Comparison of ENCODE assay signal across 1 cellular context in genomic region chr5:10635861-10636350, GRCh38.
A peak's percentile ranks its signal among the peaks of the same experiment; 100 is the strongest.
TF ChIP-seq lines count a peak whose summit lies in the region.

No MANE protein-coding gene starts in this region.

TF ChIP-seq in GM12878, 131 proteins besides CTCF, POLR2A, EP300 and RAD21 (continued from another document and continues in another):
- TF ChIP-seq, protein P1, sequence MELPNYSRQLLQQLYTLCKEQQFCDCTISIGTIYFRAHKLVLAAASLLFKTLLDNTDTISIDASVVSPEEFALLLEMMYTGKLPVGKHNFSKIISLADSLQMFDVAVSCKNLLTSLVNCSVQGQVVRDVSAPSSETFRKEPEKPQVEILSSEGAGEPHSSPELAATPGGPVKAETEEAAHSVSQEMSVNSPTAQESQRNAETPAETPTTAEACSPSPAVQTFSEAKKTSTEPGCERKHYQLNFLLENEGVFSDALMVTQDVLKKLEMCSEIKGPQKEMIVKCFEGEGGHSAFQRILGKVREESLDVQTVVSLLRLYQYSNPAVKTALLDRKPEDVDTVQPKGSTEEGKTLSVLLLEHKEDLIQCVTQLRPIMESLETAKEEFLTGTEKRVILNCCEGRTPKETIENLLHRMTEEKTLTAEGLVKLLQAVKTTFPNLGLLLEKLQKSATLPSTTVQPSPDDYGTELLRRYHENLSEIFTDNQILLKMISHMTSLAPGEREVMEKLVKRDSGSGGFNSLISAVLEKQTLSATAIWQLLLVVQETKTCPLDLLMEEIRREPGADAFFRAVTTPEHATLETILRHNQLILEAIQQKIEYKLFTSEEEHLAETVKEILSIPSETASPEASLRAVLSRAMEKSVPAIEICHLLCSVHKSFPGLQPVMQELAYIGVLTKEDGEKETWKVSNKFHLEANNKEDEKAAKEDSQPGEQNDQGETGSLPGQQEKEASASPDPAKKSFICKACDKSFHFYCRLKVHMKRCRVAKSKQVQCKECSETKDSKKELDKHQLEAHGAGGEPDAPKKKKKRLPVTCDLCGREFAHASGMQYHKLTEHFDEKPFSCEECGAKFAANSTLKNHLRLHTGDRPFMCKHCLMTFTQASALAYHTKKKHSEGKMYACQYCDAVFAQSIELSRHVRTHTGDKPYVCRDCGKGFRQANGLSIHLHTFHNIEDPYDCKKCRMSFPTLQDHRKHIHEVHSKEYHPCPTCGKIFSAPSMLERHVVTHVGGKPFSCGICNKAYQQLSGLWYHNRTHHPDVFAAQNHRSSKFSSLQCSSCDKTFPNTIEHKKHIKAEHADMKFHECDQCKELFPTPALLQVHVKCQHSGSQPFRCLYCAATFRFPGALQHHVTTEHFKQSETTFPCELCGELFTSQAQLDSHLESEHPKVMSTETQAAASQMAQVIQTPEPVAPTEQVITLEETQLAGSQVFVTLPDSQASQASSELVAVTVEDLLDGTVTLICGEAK (IDR thresholded peaks at IDR 0.05; ENCODE audit: borderline replicate concordance), result 0 out of 2 replicates have a peak, but pooled peaks have one; percentile 4
- TF ChIP-seq USF2 (IDR thresholded peaks at IDR 0.05; ENCODE audit: borderline replicate concordance, low read depth, low read length), result no peak
- TF ChIP-seq RCOR1 (conservative IDR thresholded peaks at IDR 0.05; ENCODE audit: low read depth, low read length), result no peak
- no peak for TF ChIP-seq CHD4 (IDR thresholded peaks at IDR 0.05)
- no peak for TF ChIP-seq PBX3 (IDR thresholded peaks at IDR 0.05; ENCODE audit: insufficient replicate concordance, low read depth, low read length)
- TF ChIP-seq BCL3 (IDR thresholded peaks at IDR 0.05; ENCODE audit: borderline replicate concordance, insufficient read depth, low read depth, low read length, poor library complexity, severe bottlenecking), result no peak
- TF ChIP-seq NRF1 (conservative IDR thresholded peaks at IDR 0.05; ENCODE audit: low read depth, low read length), result no peak
- TF ChIP-seq, protein P2, sequence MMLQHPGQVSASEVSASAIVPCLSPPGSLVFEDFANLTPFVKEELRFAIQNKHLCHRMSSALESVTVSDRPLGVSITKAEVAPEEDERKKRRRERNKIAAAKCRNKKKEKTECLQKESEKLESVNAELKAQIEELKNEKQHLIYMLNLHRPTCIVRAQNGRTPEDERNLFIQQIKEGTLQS (IDR thresholded peaks at IDR 0.05; ENCODE audit: borderline replicate concordance, extremely low read depth, low read depth, low read length), result no peak
- TF ChIP-seq RUNX3 (IDR thresholded peaks at IDR 0.05; ENCODE audit: low read length), result no peak
- TF ChIP-seq PAX5 (IDR thresholded peaks at IDR 0.05; ENCODE audit: borderline replicate concordance, low read depth, low read length), result peak; percentile 68; the same call in 1 of the 2 replicates
- no peak for TF ChIP-seq BCLAF1 (IDR thresholded peaks at IDR 0.05)
- no peak for TF ChIP-seq POLR2AphosphoS2 (IDR thresholded peaks at IDR 0.05; ENCODE audit: low read depth, low read length)
- no peak for TF ChIP-seq CEBPB (IDR thresholded peaks at IDR 0.05; ENCODE audit: borderline replicate concordance in 1 of 2, low read depth in 2 of 2, low read length in 2 of 2)
- TF ChIP-seq, protein P3, sequence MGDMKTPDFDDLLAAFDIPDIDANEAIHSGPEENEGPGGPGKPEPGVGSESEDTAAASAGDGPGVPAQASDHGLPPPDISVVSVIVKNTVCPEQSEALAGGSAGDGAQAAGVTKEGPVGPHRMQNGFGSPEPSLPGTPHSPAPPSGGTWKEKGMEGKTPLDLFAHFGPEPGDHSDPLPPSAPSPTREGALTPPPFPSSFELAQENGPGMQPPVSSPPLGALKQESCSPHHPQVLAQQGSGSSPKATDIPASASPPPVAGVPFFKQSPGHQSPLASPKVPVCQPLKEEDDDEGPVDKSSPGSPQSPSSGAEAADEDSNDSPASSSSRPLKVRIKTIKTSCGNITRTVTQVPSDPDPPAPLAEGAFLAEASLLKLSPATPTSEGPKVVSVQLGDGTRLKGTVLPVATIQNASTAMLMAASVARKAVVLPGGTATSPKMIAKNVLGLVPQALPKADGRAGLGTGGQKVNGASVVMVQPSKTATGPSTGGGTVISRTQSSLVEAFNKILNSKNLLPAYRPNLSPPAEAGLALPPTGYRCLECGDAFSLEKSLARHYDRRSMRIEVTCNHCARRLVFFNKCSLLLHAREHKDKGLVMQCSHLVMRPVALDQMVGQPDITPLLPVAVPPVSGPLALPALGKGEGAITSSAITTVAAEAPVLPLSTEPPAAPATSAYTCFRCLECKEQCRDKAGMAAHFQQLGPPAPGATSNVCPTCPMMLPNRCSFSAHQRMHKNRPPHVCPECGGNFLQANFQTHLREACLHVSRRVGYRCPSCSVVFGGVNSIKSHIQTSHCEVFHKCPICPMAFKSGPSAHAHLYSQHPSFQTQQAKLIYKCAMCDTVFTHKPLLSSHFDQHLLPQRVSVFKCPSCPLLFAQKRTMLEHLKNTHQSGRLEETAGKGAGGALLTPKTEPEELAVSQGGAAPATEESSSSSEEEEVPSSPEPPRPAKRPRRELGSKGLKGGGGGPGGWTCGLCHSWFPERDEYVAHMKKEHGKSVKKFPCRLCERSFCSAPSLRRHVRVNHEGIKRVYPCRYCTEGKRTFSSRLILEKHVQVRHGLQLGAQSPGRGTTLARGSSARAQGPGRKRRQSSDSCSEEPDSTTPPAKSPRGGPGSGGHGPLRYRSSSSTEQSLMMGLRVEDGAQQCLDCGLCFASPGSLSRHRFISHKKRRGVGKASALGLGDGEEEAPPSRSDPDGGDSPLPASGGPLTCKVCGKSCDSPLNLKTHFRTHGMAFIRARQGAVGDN (IDR thresholded peaks at IDR 0.05), result peak; percentile 76
- TF ChIP-seq POU2F2 (IDR thresholded peaks at IDR 0.05; ENCODE audit: borderline replicate concordance, low read depth, low read length), result peak; percentile 33; the same call in 1 of the 3 replicates
- TF ChIP-seq HDAC2 (IDR thresholded peaks at IDR 0.05), result no peak
- no peak for TF ChIP-seq E4F1 (IDR thresholded peaks at IDR 0.05; ENCODE audit: borderline replicate concordance, partially characterized antibody)
- no peak for TF ChIP-seq E2F4 (IDR thresholded peaks at IDR 0.05; ENCODE audit: low read depth, low read length)
- 0 out of 2 replicates have a peak, but pooled peaks have one; percentile 11 for TF ChIP-seq ASH2L (IDR thresholded peaks at IDR 0.05; ENCODE audit: borderline replicate concordance, low read depth)
- TF ChIP-seq, protein P4, sequence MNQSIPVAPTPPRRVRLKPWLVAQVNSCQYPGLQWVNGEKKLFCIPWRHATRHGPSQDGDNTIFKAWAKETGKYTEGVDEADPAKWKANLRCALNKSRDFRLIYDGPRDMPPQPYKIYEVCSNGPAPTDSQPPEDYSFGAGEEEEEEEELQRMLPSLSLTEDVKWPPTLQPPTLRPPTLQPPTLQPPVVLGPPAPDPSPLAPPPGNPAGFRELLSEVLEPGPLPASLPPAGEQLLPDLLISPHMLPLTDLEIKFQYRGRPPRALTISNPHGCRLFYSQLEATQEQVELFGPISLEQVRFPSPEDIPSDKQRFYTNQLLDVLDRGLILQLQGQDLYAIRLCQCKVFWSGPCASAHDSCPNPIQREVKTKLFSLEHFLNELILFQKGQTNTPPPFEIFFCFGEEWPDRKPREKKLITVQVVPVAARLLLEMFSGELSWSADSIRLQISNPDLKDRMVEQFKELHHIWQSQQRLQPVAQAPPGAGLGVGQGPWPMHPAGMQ (IDR thresholded peaks at IDR 0.05; ENCODE audit: borderline replicate concordance), result no peak
- no peak for TF ChIP-seq CHD2 (IDR thresholded peaks at IDR 0.05; ENCODE audit: borderline replicate concordance, low read depth, low read length)
- no peak for TF ChIP-seq STAT3 (IDR thresholded peaks at IDR 0.05; ENCODE audit: low read depth, low read length)
- no peak for TF ChIP-seq SIN3A (IDR thresholded peaks at IDR 0.05; ENCODE audit: low read depth, low read length)
- no peak for TF ChIP-seq NFXL1 (IDR thresholded peaks at IDR 0.05; ENCODE audit: borderline replicate concordance)
- TF ChIP-seq, protein P5, sequence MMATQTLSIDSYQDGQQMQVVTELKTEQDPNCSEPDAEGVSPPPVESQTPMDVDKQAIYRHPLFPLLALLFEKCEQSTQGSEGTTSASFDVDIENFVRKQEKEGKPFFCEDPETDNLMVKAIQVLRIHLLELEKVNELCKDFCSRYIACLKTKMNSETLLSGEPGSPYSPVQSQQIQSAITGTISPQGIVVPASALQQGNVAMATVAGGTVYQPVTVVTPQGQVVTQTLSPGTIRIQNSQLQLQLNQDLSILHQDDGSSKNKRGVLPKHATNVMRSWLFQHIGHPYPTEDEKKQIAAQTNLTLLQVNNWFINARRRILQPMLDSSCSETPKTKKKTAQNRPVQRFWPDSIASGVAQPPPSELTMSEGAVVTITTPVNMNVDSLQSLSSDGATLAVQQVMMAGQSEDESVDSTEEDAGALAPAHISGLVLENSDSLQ (IDR thresholded peaks at IDR 0.05), result no peak
- TF ChIP-seq NR2F1 (conservative IDR thresholded peaks at IDR 0.05), result peak; percentile 8; the same call in 1 of the 2 replicates
- TF ChIP-seq TCF12 (IDR thresholded peaks at IDR 0.05; ENCODE audit: low read depth, low read length), result peak; percentile 90
- TF ChIP-seq KLF5 (IDR thresholded peaks at IDR 0.05; ENCODE audit: partially characterized antibody), result no peak
- no peak for TF ChIP-seq CREB1 (IDR thresholded peaks at IDR 0.05; ENCODE audit: low read depth)
- TF ChIP-seq PAX8 (IDR thresholded peaks at IDR 0.05), result no peak
